ENCODE assay signal across 19 cellular contexts in the genomic region with DNA sequence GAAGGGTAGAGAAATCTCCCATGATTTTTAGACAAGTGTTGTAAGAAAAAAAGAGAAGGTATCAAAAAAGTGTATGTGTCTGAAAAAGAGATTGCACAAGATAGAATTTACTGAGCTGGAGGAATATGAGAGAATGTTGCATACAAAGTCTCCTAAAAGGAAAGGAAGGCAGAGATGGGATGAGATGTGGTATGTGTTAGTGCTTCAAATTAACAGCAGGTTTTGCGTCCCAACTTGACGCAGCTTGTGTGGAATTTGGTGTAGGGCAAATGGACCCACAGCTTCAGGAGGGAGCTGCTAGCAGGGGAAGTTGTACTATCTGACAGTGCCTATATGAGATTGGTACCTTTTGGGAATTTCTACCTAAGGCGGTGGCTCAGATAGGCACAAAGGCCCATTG. TPM values are rescaled to one million over a fixed set of nuclear protein-coding genes. Genes with fewer than 3 reads are reported as not detected.
DNase-seq lines count a peak whose midpoint lies in the region; ATAC-seq and TF ChIP-seq lines count a peak whose summit lies in the region.
"Had no signal": no experiment of that assay in that cellular context is flagged by ENCODE, and none has a peak within 500 bp of the region (broad histone marks: within the 10 kb centered on the region; RNA-seq: fewer than 3 reads in every experiment).

No MANE protein-coding gene starts in this region.

- H3K4me3 ChIP-seq in heart right ventricle (no peak overlapping the region), right cardiac atrium (ENCODE audit: low read length) (no peak overlapping the region), ascending aorta (no peak overlapping the region)
- H3K4me3 ChIP-seq: MG63 had no signal

- H3K4me1 ChIP-seq in heart right ventricle, result peaks cover 0 to 29% (median 16%) of the 10 kb centered on the region in 9 donors
- peaks cover 2% of the 10 kb centered on the region for H3K4me1 ChIP-seq in right cardiac atrium (ENCODE audit: control insufficient read depth, insufficient read depth, low read length)
- H3K4me1 ChIP-seq in ascending aorta, result no peaks in the 10 kb centered on the region

- no peaks in the 10 kb centered on the region for H3K9me3 ChIP-seq in heart right ventricle
- no peaks in the 10 kb centered on the region for H3K9me3 ChIP-seq in T-helper 17 cell (ENCODE audit: control insufficient read depth, low read length, poor library complexity, severe bottlenecking)
- H3K9me3 ChIP-seq in right cardiac atrium (ENCODE audit: control insufficient read depth, low read length), result no peaks in the 10 kb centered on the region
- H3K9me3 ChIP-seq in ascending aorta, result no peaks in the 10 kb centered on the region
- H3K9me3 ChIP-seq: MG63 had no signal

- 66 to 69% methylated on average over 3 of the region's 3 CpGs for WGBS in heart right ventricle, 2 donors
- 67% methylated on average over 3 of the region's 3 CpGs for WGBS in right cardiac atrium

- H3K4me3 Mint-ChIP-seq in T-helper 17 cell, result no peak overlapping the region
- H3K4me3 Mint-ChIP-seq: H9, HFFc6 had no signal

- ATAC-seq in heart right ventricle (peak in 2 of 8 donors; percentile 17 to 33), T-helper 17 cell (no peak), right cardiac atrium (no peak), HG02885 (IDR thresholded peaks at IDR 0.05; ENCODE audit: poor library complexity, unreplicated experiment) (no peak)

- DNase-seq in heart right ventricle, result no peak
- DNase-seq in cardiac septum (ENCODE audit: low spot score), result no peak
- DNase-seq in T-helper 17 cell, result no peak
- no peak for DNase-seq in right cardiac atrium
- no peak for DNase-seq in middle frontal gyrus (ENCODE audit: extremely low spot score, low spot score)
- no peak for DNase-seq in ascending aorta (ENCODE audit: low spot score in 2 of 2)
- DNase-seq: DMS53, EL, H9, HFFc6, Kasumi-1, MG63, NCI-H1417, NCI-H1694 treated with DMSO at 0.1 percent for 48 hours, NCI-H2081 treated with DMSO at 0.1 percent for 48 hours, NCI-H2171 treated with DMSO at 0.1 percent for 48 hours, NCI-H524 treated with DMSO at 0.1 percent for 48 hours, OCI-M1 had no signal

- H3K27me3 Mint-ChIP-seq in T-helper 17 cell, result peaks cover 5% of the 10 kb centered on the region

- H3K36me3 ChIP-seq in heart right ventricle (no peaks in the 10 kb centered on the region), ascending aorta (no peaks in the 10 kb centered on the region)
- H3K36me3 ChIP-seq: MG63 had no signal

- H3K27me3 ChIP-seq in heart right ventricle (no peaks in the 10 kb centered on the region), right cardiac atrium (ENCODE audit: control insufficient read depth, insufficient read depth) (no peaks in the 10 kb centered on the region), ascending aorta (no peaks in the 10 kb centered on the region)
- H3K27me3 ChIP-seq: MG63 had no signal

- TF ChIP-seq CTCF in heart right ventricle (IDR thresholded peaks at IDR 0.05) (no peak), ascending aorta (IDR thresholded peaks at IDR 0.05) (no peak)

- intact Hi-C loops in heart right ventricle (cut with DNase I), result no loop called here
- intact Hi-C loops in cardiac septum (cut with DNase I), result no loop called here
- intact Hi-C loops in right cardiac atrium (cut with DNase I), result no loop called here
- intact Hi-C loops in ascending aorta (cut with DNase I), result no loop called here

- H3K27ac ChIP-seq in heart right ventricle, result peak overlapping the region in 7 of 10 donors; percentile 8 to 64 (median 28)
- H3K27ac ChIP-seq in right cardiac atrium (ENCODE audit: low read length), result peak overlapping the region; percentile 84
- no peak overlapping the region for H3K27ac ChIP-seq in ascending aorta

- H3K4me1 Mint-ChIP-seq in T-helper 17 cell, result peaks cover 5% of the 10 kb centered on the region

- no peaks in the 10 kb centered on the region for H3K36me3 Mint-ChIP-seq in T-helper 17 cell (ENCODE audit: low read depth)

- H3K27ac Mint-ChIP-seq in T-helper 17 cell, result peak overlapping the region; percentile 47
- H3K27ac Mint-ChIP-seq: H9, HFFc6 had no signal

RNA-seq across cellular contexts. Expression of gene RASGRP3, which starts 9.0 kb away (rescaled TPM):
- total RNA-seq in heart right ventricle, result 10 to 100 TPM; 46.9 to 77.4 (median 66.4) TPM
- 10 to 100 TPM; 14.9 to 22.4 TPM for polyA plus RNA-seq in heart right ventricle
- 49.4 TPM for total RNA-seq in cardiac septum
- 10 to 100 TPM in 1 of 2 donors, 1 to 10 TPM in 1; 3.9 to 13.5 TPM for total RNA-seq in T-helper 17 cell
- 10 to 100 TPM; 38.2 to 61.6 (median 49.6) TPM for total RNA-seq in right cardiac atrium
- 22.7 TPM for polyA plus RNA-seq in right cardiac atrium
- total RNA-seq in ascending aorta, result 1.6 TPM
- total RNA-seq: H9 had no signal

Comparison
In these comparisons a context has a peak if more than half of its experiments do, and no peak if none do; other contexts are left out.
1. H3K27ac ChIP-seq: peak in heart right ventricle (7 of 10) and right cardiac atrium (single experiment); none in ascending aorta (0 of 2).